ENCODE assay signal across 7 cellular contexts in the genomic region with DNA sequence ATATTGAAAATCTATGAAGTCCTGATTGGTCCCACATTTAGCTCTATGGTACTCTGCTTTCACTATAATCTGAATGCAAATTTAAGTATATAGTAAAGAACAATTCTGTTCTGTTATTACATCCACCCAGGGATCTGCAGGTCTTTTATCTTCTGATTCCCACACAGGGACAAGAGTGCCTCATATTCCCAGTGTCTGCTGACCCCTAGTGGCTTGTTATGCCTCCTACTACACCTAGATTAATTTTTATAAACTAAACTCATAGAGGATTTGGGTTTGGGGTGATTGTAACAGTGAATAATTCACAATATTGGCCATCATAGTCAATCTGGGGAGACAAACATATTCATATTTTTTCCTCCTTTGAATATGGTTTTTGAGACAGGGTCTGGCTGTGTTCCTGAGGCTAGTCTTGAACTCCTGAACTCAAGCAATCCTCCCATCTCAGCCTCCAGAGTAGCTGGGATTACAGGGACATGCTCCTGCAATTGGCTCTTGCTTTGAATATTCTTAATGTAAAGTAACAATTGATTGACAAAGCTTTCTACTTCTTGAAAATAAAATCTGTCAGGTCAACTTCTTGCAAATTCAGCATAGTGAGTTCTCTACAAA.
DNase-seq lines count a peak whose midpoint lies in the region; ATAC-seq and TF ChIP-seq lines count a peak whose summit lies in the region.

No MANE protein-coding gene starts in this region.

- no peak overlapping the region for H3K9ac ChIP-seq in OCI-LY1 (ENCODE audit: low read length)
- no peak overlapping the region for H3K9ac ChIP-seq in endodermal cell (ENCODE audit: extremely low read depth, low read length, poor library complexity, severe bottlenecking)
- no peak overlapping the region for H3K9ac ChIP-seq in neural cell (ENCODE audit: low read length)

- no peaks in the 10 kb centered on the region for H3K27me3 Mint-ChIP-seq in endodermal cell (ENCODE audit: insufficient read depth)

- H3K9me2 ChIP-seq in OCI-LY1 (ENCODE audit: low read depth, low read length) (no peaks in the 10 kb centered on the region), neural cell (ENCODE audit: insufficient read depth, low read length) (no peaks in the 10 kb centered on the region)

- peak; percentile 77 for ATAC-seq in GM21717 (IDR thresholded peaks at IDR 0.05; ENCODE audit: unreplicated experiment)

- no peak overlapping the region for H3K27ac ChIP-seq in OCI-LY1 (ENCODE audit: low read depth, low read length, poor library complexity, severe bottlenecking)
- no peak overlapping the region for H3K27ac ChIP-seq in endodermal cell (ENCODE audit: low read depth, low read length)
- H3K27ac ChIP-seq in neural cell (ENCODE audit: low read length) = no peak overlapping the region

- no peaks in the 10 kb centered on the region for H3K27me3 ChIP-seq in OCI-LY1 (ENCODE audit: insufficient read depth, low read length)
- H3K27me3 ChIP-seq in endodermal cell (ENCODE audit: control insufficient read depth, insufficient read depth, low read length, poor library complexity, severe bottlenecking) = no peaks in the 10 kb centered on the region
- H3K27me3 ChIP-seq in neural cell (ENCODE audit: insufficient read depth, low read depth, low read length) = no peaks in the 10 kb centered on the region

- H3K4me2 ChIP-seq in OCI-LY1 (ENCODE audit: low read length) (no peak overlapping the region), neural cell (ENCODE audit: low read length) (no peak overlapping the region)

- H3K9me3 ChIP-seq in OCI-LY1 (ENCODE audit: low read length) (no peaks in the 10 kb centered on the region), endodermal cell (ENCODE audit: control insufficient read depth, low read length) (no peaks in the 10 kb centered on the region), neural cell (ENCODE audit: low read length) (no peaks in the 10 kb centered on the region)

- H3K4me3 Mint-ChIP-seq in endodermal cell = no peak overlapping the region

- H3K4me1 ChIP-seq in OCI-LY1 (ENCODE audit: insufficient read depth, low read length, severe bottlenecking) = no peaks in the 10 kb centered on the region
- no peaks in the 10 kb centered on the region for H3K4me1 ChIP-seq in endodermal cell (ENCODE audit: control insufficient read depth, insufficient read depth, low read length)

- no peak for TF ChIP-seq EP300 in neural cell (conservative IDR thresholded peaks at IDR 0.05; ENCODE audit: poor library complexity, severe bottlenecking)

- H2AFZ ChIP-seq in OCI-LY1 (ENCODE audit: low read length) (no peak overlapping the region), neural cell (ENCODE audit: low read depth, low read length) (no peak overlapping the region)

- DNase-seq in HT1080 (ENCODE audit: low read depth) = peak; percentile 47
- DNase-seq in endodermal cell = peak; percentile 73
- DNase-seq in cortex of kidney (lab: John Stamatoyannopoulos, UW) = no peak

- no peaks in the 10 kb centered on the region for H3K36me3 ChIP-seq in OCI-LY1 (ENCODE audit: insufficient read depth, low read length)
- no peaks in the 10 kb centered on the region for H3K36me3 ChIP-seq in endodermal cell (ENCODE audit: control insufficient read depth, insufficient read depth, low read length)
- no peaks in the 10 kb centered on the region for H3K36me3 ChIP-seq in neural cell (ENCODE audit: insufficient read depth, low read length)

- peaks cover 14% of the 10 kb centered on the region for H3K4me1 Mint-ChIP-seq in endodermal cell

- peak; percentile 60 for TF ChIP-seq CTCF in GM12875 (IDR thresholded peaks at IDR 0.05; ENCODE audit: borderline replicate concordance, insufficient read depth, low read depth, low read length)
- TF ChIP-seq CTCF in OCI-LY1 (IDR thresholded peaks at IDR 0.05; ENCODE audit: low read length) = peak; percentile 94
- TF ChIP-seq CTCF in endodermal cell (conservative IDR thresholded peaks at IDR 0.05) = peak; percentile 95
- peak; percentile 86 for TF ChIP-seq CTCF in neural cell (IDR thresholded peaks at IDR 0.05; ENCODE audit: poor library complexity, severe bottlenecking)

- H3K79me2 ChIP-seq in OCI-LY1 (ENCODE audit: insufficient read depth, low read length) (no peaks in the 10 kb centered on the region), neural cell (replicated peaks; ENCODE audit: insufficient read depth, low read length) (no peaks in the 10 kb centered on the region)

- TF ChIP-seq RAD21 in neural cell (conservative IDR thresholded peaks at IDR 0.05) = peak; percentile 92

- no peak overlapping the region for H3K27ac Mint-ChIP-seq in endodermal cell

- no peaks in the 10 kb centered on the region for H3K36me3 Mint-ChIP-seq in endodermal cell (ENCODE audit: low read depth)

- no peak overlapping the region for H3K4me3 ChIP-seq in GM12875 (ENCODE audit: low read depth, low read length)
- H3K4me3 ChIP-seq in OCI-LY1 (ENCODE audit: low read depth, low read length, poor library complexity, severe bottlenecking) = no peak overlapping the region
- no peak overlapping the region for H3K4me3 ChIP-seq in endodermal cell (ENCODE audit: low read length)
- H3K4me3 ChIP-seq in neural cell (ENCODE audit: low read length) = no peak overlapping the region

- H3F3A ChIP-seq in OCI-LY1 (ENCODE audit: insufficient read depth, low read length) (no peaks in the 10 kb centered on the region), neural cell (ENCODE audit: insufficient read depth, low read length, poor library complexity, severe bottlenecking) (no peaks in the 10 kb centered on the region)

- no peaks in the 10 kb centered on the region for H3K9me3 Mint-ChIP-seq in endodermal cell

- H4K20me1 ChIP-seq in OCI-LY1 (ENCODE audit: insufficient read depth, low read length) (no peaks in the 10 kb centered on the region), neural cell (ENCODE audit: insufficient read depth) (no peaks in the 10 kb centered on the region)

TF ChIP-seq in neural cell, 6 proteins besides CTCF, POLR2A, EP300 and RAD21:
- TF ChIP-seq SMC3 (conservative IDR thresholded peaks at IDR 0.05; ENCODE audit: poor library complexity) = peak; percentile 87
- no peak for TF ChIP-seq EZH2 (IDR thresholded peaks at IDR 0.05; ENCODE audit: borderline replicate concordance, insufficient read depth, low read length, poor library complexity, severe bottlenecking)
